Comparison of ENCODE assay signal across 10 cellular contexts in genomic region chr2:30768708-30769580, GRCh38. TPM values are rescaled to one million over a fixed set of nuclear protein-coding genes. Genes with fewer than 3 reads are reported as not detected.
"Had no signal": no experiment of that assay in that cellular context is flagged by ENCODE, and none has a peak within 500 bp of the region (broad histone marks: within the 10 kb centered on the region; RNA-seq: fewer than 3 reads in every experiment).

No MANE protein-coding gene starts in this region.

- H3K4me1 ChIP-seq: psoas muscle, uterus had no signal

- H3K4me3 ChIP-seq: psoas muscle, thoracic aorta, uterus had no signal

- H3K9me3 ChIP-seq: psoas muscle, thoracic aorta, uterus had no signal

- H3K27ac ChIP-seq: psoas muscle, thoracic aorta, uterus had no signal

- DNase-seq: activated CD4-positive, alpha-beta T cell treated with anti-CD3 and anti-CD28 coated beads for 48 hours; activated CD8-positive, alpha-beta T cell treated with anti-CD3 and anti-CD28 coated beads, Interleukin-2, amount 10 ng/mL, durations not matched to agents 7 days and 5 days; activated naive CD4-positive, alpha-beta T cell; activated T-cell treated with anti-CD3 and anti-CD28 coated beads for 4 hours; mesenchymal stem cell; natural killer cell; psoas muscle; uterus had no signal

- H3K27me3 ChIP-seq: uterus had no signal

- H3K36me3 ChIP-seq: thoracic aorta, uterus had no signal

RNA-seq across cellular contexts. Expression of gene CAPN13, which starts 38.3 kb away (rescaled TPM):
- total RNA-seq: activated CD8-positive, alpha-beta T cell treated with anti-CD3 and anti-CD28 coated beads, Interleukin-2, amount 10 ng/mL, durations not matched to agents 7 days and 5 days; astrocyte; natural killer cell; psoas muscle had no signal
